2 cellular contexts compared by ENCODE assay signal in genomic region chr2:46800625-46801024, GRCh38.
TF ChIP-seq lines count a peak whose summit lies in the region.

No MANE protein-coding gene starts in this region.

TF ChIP-seq in A549, 52 proteins besides CTCF, POLR2A, EP300 and RAD21 (continued from another document):
- TF ChIP-seq BHLHE40 (IDR thresholded peaks at IDR 0.05; ENCODE audit: low read depth, low read length) = no peak
- TF ChIP-seq SMC3 (IDR thresholded peaks at IDR 0.05) = no peak
- no peak for TF ChIP-seq RFX5 (IDR thresholded peaks at IDR 0.05)
- TF ChIP-seq HOXB5 (CRISPR knock-in tag; IDR thresholded peaks at IDR 0.05) = no peak
- TF ChIP-seq HMGXB4 (CRISPR knock-in tag; IDR thresholded peaks at IDR 0.05; ENCODE audit: borderline replicate concordance) = no peak

TF ChIP-seq in WTC11, 78 proteins besides CTCF, POLR2A, EP300 and RAD21 (continued from another document):
- TF ChIP-seq, protein P1, sequence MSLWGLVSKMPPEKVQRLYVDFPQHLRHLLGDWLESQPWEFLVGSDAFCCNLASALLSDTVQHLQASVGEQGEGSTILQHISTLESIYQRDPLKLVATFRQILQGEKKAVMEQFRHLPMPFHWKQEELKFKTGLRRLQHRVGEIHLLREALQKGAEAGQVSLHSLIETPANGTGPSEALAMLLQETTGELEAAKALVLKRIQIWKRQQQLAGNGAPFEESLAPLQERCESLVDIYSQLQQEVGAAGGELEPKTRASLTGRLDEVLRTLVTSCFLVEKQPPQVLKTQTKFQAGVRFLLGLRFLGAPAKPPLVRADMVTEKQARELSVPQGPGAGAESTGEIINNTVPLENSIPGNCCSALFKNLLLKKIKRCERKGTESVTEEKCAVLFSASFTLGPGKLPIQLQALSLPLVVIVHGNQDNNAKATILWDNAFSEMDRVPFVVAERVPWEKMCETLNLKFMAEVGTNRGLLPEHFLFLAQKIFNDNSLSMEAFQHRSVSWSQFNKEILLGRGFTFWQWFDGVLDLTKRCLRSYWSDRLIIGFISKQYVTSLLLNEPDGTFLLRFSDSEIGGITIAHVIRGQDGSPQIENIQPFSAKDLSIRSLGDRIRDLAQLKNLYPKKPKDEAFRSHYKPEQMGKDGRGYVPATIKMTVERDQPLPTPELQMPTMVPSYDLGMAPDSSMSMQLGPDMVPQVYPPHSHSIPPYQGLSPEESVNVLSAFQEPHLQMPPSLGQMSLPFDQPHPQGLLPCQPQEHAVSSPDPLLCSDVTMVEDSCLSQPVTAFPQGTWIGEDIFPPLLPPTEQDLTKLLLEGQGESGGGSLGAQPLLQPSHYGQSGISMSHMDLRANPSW (CRISPR knock-in tag; conservative IDR thresholded peaks at IDR 0.05; ENCODE audit: low read depth) = no peak
- TF ChIP-seq, protein P2, sequence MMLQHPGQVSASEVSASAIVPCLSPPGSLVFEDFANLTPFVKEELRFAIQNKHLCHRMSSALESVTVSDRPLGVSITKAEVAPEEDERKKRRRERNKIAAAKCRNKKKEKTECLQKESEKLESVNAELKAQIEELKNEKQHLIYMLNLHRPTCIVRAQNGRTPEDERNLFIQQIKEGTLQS (CRISPR knock-in tag; conservative IDR thresholded peaks at IDR 0.05) = no peak
